8 cellular contexts compared by ENCODE assay signal in genomic region chr6:137415127-137415833, GRCh38.
DNase-seq lines count a peak whose midpoint lies in the region; ATAC-seq and TF ChIP-seq lines count a peak whose summit lies in the region.

No MANE protein-coding gene starts in this region.

- peaks cover 17% of the 10 kb centered on the region for H3K4me1 Mint-ChIP-seq in chondrocyte (ENCODE audit: low read depth)

- no peaks in the 10 kb centered on the region for H3K36me3 Mint-ChIP-seq in chondrocyte (ENCODE audit: low read depth)

- peak overlapping the region; percentile 67 for H3K4me3 Mint-ChIP-seq in chondrocyte (ENCODE audit: unreplicated experiment)

- H3K27me3 ChIP-seq in layer of hippocampus (ENCODE audit: control insufficient read depth, insufficient read depth, low read length) = no peaks in the 10 kb centered on the region

- TF ChIP-seq CTCF in C4-2B (conservative IDR thresholded peaks at IDR 0.05) (peak; percentile 88), chondrocyte (IDR thresholded peaks at IDR 0.05) (peak; percentile 78)

- peaks cover 29% of the 10 kb centered on the region for H3K27me3 Mint-ChIP-seq in chondrocyte (ENCODE audit: low read depth)

- no peaks in the 10 kb centered on the region for H3K9me3 Mint-ChIP-seq in chondrocyte (ENCODE audit: low read depth)

- peak; percentile 90 for ATAC-seq in GM19463 (IDR thresholded peaks at IDR 0.05; ENCODE audit: unreplicated experiment)

- H3K27ac ChIP-seq in C4-2B (0 out of 2 replicates have a peak overlapping the region, but pooled peaks have one; percentile 0), layer of hippocampus (ENCODE audit: low read depth, low read length) (peak overlapping the region; percentile 77)

- DNase-seq in HuH-7 (ENCODE audit: low spot score) (peak; percentile 50), chondrocyte (ENCODE audit: low spot score) (no peak), NCI-H2171 (lab: John Stamatoyannopoulos, UW) (no peak)
- DNase-seq in activated CD4-positive, alpha-beta T cell treated with anti-CD3 and anti-CD28 coated beads for 1 hour = peak; percentile 45
- DNase-seq in stimulated activated CD4-positive, alpha-beta T cell treated with anti-CD3 and anti-CD28 coated beads, Interleukin-2, amount 100 ng/mL, for 24 hours = peak; percentile 62 to 66

- H3K27ac Mint-ChIP-seq in chondrocyte (ENCODE audit: unreplicated experiment) = no peak overlapping the region

Comparison
In these comparisons a context has a peak if more than half of its experiments do, and no peak if none do; other contexts are left out.
1. DNase-seq: peak in HuH-7 (single experiment), activated CD4-positive, alpha-beta T cell treated with anti-CD3 and anti-CD28 coated beads for 1 hour (single experiment) and stimulated activated CD4-positive, alpha-beta T cell treated with anti-CD3 and anti-CD28 coated beads, Interleukin-2, amount 100 ng/mL, for 24 hours (2 of 2); none in chondrocyte (single experiment) and NCI-H2171 (single experiment).